12 cellular contexts compared by ENCODE assay signal in genomic region chr2:217996345-217996744, GRCh38. TPM values are rescaled to one million over a fixed set of nuclear protein-coding genes. Genes with fewer than 3 reads are reported as not detected.
A peak's percentile ranks its signal among the peaks of the same experiment; 100 is the strongest.
DNase-seq lines count a peak whose midpoint lies in the region; ATAC-seq and TF ChIP-seq lines count a peak whose summit lies in the region.
"Had no signal": no experiment of that assay in that cellular context is flagged by ENCODE, and none has a peak within 500 bp of the region (broad histone marks: within the 10 kb centered on the region; RNA-seq: fewer than 3 reads in every experiment).

No MANE protein-coding gene starts in this region.

- H3K36me3 ChIP-seq in esophagus squamous epithelium (no peaks in the 10 kb centered on the region), neuronal stem cell (replicated peaks in 1 of 2; ENCODE audit: control insufficient read depth in 2 of 2, insufficient read depth in 2 of 2, low read length in 2 of 2) (no peaks in the 10 kb centered on the region), BE2C (peaks cover 32% of the 10 kb centered on the region)

- H3K27me3 Mint-ChIP-seq in natural killer cell (ENCODE audit: low read depth in 2 of 2) = peaks cover 3 to 26% of the 10 kb centered on the region in 2 donors

- TF ChIP-seq CTCF in AG04449 (IDR thresholded peaks at IDR 0.05; ENCODE audit: insufficient read depth, low read length, missing control alignments) (no peak), esophagus squamous epithelium (IDR thresholded peaks at IDR 0.05) (no peak), natural killer cell (IDR thresholded peaks at IDR 0.05) (no peak), BE2C (IDR thresholded peaks at IDR 0.05; ENCODE audit: low read depth, low read length) (no peak)

- no peak overlapping the region for H2BK5ac ChIP-seq in neuronal stem cell (ENCODE audit: low read length)

- H4K8ac ChIP-seq in neuronal stem cell (ENCODE audit: low read depth, low read length) = no peak overlapping the region

- DNase-seq in AG04449 (ENCODE audit: low read depth, low spot score) (no peak), MV-4-11 (lab: John Stamatoyannopoulos, UW) (peak; percentile 21), esophagus squamous epithelium (lab: John Stamatoyannopoulos, UW) (no peak), neuronal stem cell (ENCODE audit: low spot score) (no peak), natural killer cell (no peak), BE2C (no peak), NCI-H187 treated with DMSO at 0.1 percent for 48 hours (lab: John Stamatoyannopoulos, UW) (no peak)
- no peak for DNase-seq in stimulated activated CD4-positive, alpha-beta T cell treated with anti-CD3 and anti-CD28 coated beads, Interleukin-2, amount 100 ng/mL, for 48 hours
- DNase-seq: NCI-H446 treated with DMSO at 0.1 percent for 48 hours, T-helper 9 cell had no signal

- H3K4ac ChIP-seq in neuronal stem cell (ENCODE audit: low read length) = no peak overlapping the region

- H3K27ac ChIP-seq in esophagus squamous epithelium = peak overlapping the region; percentile 78 to 88 (median 87)
- H3K27ac ChIP-seq in neuronal stem cell (replicated peaks; ENCODE audit: low read length) = no peak overlapping the region
- H3K27ac ChIP-seq: epithelial cell of prostate had no signal

- H3K9me3 ChIP-seq in esophagus squamous epithelium = no peaks in the 10 kb centered on the region
- H3K9me3 ChIP-seq in neuronal stem cell (replicated peaks in 1 of 2; ENCODE audit: control insufficient read depth in 2 of 2, insufficient read depth in 1 of 2, low read depth in 1 of 2, low read length in 2 of 2) = no peaks in the 10 kb centered on the region
- no peaks in the 10 kb centered on the region for H3K9me3 ChIP-seq in BE2C

- H4K91ac ChIP-seq in neuronal stem cell (ENCODE audit: low read depth, low read length, poor library complexity) = no peak overlapping the region

- peak overlapping the region; percentile 67 for H3K14ac ChIP-seq in neuronal stem cell (ENCODE audit: low read length)

- no peak overlapping the region for H3K4me2 ChIP-seq in neuronal stem cell (ENCODE audit: insufficient read depth, low read length, poor library complexity, severe bottlenecking)

- no peaks in the 10 kb centered on the region for H3K79me1 ChIP-seq in neuronal stem cell (ENCODE audit: low read depth, low read length)

- H3K18ac ChIP-seq in neuronal stem cell (ENCODE audit: low read length) = peak overlapping the region; percentile 67

- H3K36me3 Mint-ChIP-seq in natural killer cell = no peaks in the 10 kb centered on the region

- WGBS in esophagus squamous epithelium, 2 donors = 18 to 23% methylated on average over 3 to 4 of the region's 5 CpGs
- no CpG with 5 or more reads among the region's 5 CpGs for WGBS in neuronal stem cell (ENCODE audit: extremely low coverage in 2 of 2, insufficient read length in 2 of 2, insufficient replicate concordance in 1 of 2), 2 donors

- TF ChIP-seq POLR2A in esophagus squamous epithelium (IDR thresholded peaks at IDR 0.05) = no peak

- no peak for ATAC-seq in natural killer cell

- H3K4me1 ChIP-seq in esophagus squamous epithelium (peaks cover 30 to 85% (median 48%) of the 10 kb centered on the region in 3 donors), neuronal stem cell (ENCODE audit: control insufficient read depth in 2 of 2, insufficient read depth in 1 of 2, low read depth in 1 of 2, low read length in 2 of 2) (peaks cover 0 to 4% of the 10 kb centered on the region in 2 donors), BE2C (peaks cover 43% of the 10 kb centered on the region)

- no peak overlapping the region for H2AFZ ChIP-seq in neuronal stem cell (ENCODE audit: low read length)

- no peak overlapping the region for H3K23ac ChIP-seq in neuronal stem cell (ENCODE audit: low read depth, low read length, poor library complexity)

- H3K4me3 ChIP-seq in AG04449 (ENCODE audit: low read depth, low read length) = peak overlapping the region; percentile 6; the same call in 1 of the 2 replicates
- H3K4me3 ChIP-seq in esophagus squamous epithelium = peak overlapping the region in 1 of 4 donors; percentile 21
- H3K4me3 ChIP-seq in neuronal stem cell (ENCODE audit: low read length in 2 of 2) = no peak overlapping the region
- no peak overlapping the region for H3K4me3 ChIP-seq in BE2C (ENCODE audit: low read depth, low read length)

- CTCF ChIA-PET in AG04449 (lab: Yijun Ruan, JAX) = interaction anchor here (1.2 to 20.8 kb wide), 8 partner anchors 11 to 211 kb away, joined by 4 to 436 read pairs (median 12); no protein-coding TSS in a partner anchor

- no peak overlapping the region for H3K9ac ChIP-seq in neuronal stem cell (ENCODE audit: low read depth, low read length, poor library complexity)

- POLR2A ChIA-PET in AG04449 (lab: Yijun Ruan, JAX) = interaction anchor here (0.6 to 2.2 kb wide), 2 partner anchors 12 to 30 kb away, joined by 3 to 5 read pairs; no protein-coding TSS in a partner anchor

- no peak overlapping the region for H2BK15ac ChIP-seq in neuronal stem cell (ENCODE audit: low read length)

- intact Hi-C loops in esophagus squamous epithelium (cut with DNase I) (no loop called here), natural killer cell (cut with micrococcal nuclease) (no loop called here)

- no peak overlapping the region for H3K4me3 Mint-ChIP-seq in natural killer cell

- H2BK120ac ChIP-seq in neuronal stem cell (ENCODE audit: low read depth, low read length) = peak overlapping the region; percentile 33

- H3K27me3 ChIP-seq in esophagus squamous epithelium (no peaks in the 10 kb centered on the region), neuronal stem cell (ENCODE audit: control insufficient read depth in 3 of 3, insufficient read depth in 3 of 3, low read depth in 1 of 3, low read length in 3 of 3) (no peaks in the 10 kb centered on the region), BE2C (no peaks in the 10 kb centered on the region)

- no peak overlapping the region for H2AK5ac ChIP-seq in neuronal stem cell (ENCODE audit: low read depth, low read length)

- no peaks in the 10 kb centered on the region for H3K4me1 Mint-ChIP-seq in natural killer cell

- no peaks in the 10 kb centered on the region for H3K9me3 Mint-ChIP-seq in natural killer cell
- H3K9me3 Mint-ChIP-seq: activated T-helper 2 cell treated with anti-CD3 and anti-CD28 coated beads, Interferon-gamma antibody, Interleukin-2, Interleukin-4, amounts not matched to agents 10 μg/mL and 5 μg/mL and 100 μg/mL, durations not matched to agents 14 hours and 24 hours and 36 hours had no signal

- peak overlapping the region; percentile 80 for H2BK12ac ChIP-seq in neuronal stem cell (ENCODE audit: low read length)

- H3K27ac Mint-ChIP-seq in natural killer cell = no peak overlapping the region
- H3K27ac Mint-ChIP-seq: activated T-helper 2 cell treated with anti-CD3 and anti-CD28 coated beads, Interferon-gamma antibody, Interleukin-2, Interleukin-4, amounts not matched to agents 10 μg/mL and 5 μg/mL and 100 μg/mL, durations not matched to agents 14 hours and 24 hours and 36 hours had no signal

RNA-seq across cellular contexts. Expression of gene TNS1, which starts 6.5 kb away (rescaled TPM):
- 100 to 1,000 TPM in 1 of 4 donors, 10 to 100 TPM in 3; 34.7 to 201 (median 59.2) TPM for total RNA-seq in esophagus squamous epithelium
- 1.1 TPM for polyA plus RNA-seq in neuronal stem cell (2013, experiment 1 of 2)
- polyA plus RNA-seq in neuronal stem cell (2013, experiment 2 of 2) = 1.3 TPM
- 1 to 10 TPM; 1.1 to 3.0 (median 2.1) TPM for total RNA-seq in natural killer cell
- 65.0 TPM for polyA plus RNA-seq in BE2C (2012; ENCODE audit: insufficient read depth, insufficient read length, low read depth)

Comparison
In these comparisons a context has a peak if more than half of its experiments do, and no peak if none do; other contexts are left out.
1. RNA of gene TNS1, which starts 6.5 kb away (total RNA-seq): 34.7 to 201 TPM in esophagus squamous epithelium; 1.1 to 3.0 TPM in natural killer cell; every median in the first group is over 4 times any median in the second.